In genomic region chr7:43810195-43810941, GRCh38 we compare ENCODE assay signal across 1 cellular context.
A peak's percentile ranks its signal among the peaks of the same experiment; 100 is the strongest.
TF ChIP-seq lines count a peak whose summit lies in the region.
"Not testable (repeated sequence)": the region's sequence is repeated elsewhere in the genome, so short reads cannot be mapped to it uniquely, and the experiment has no call there.

No MANE protein-coding gene starts in this region.

TF ChIP-seq in K562, 482 proteins besides CTCF, POLR2A, EP300 and RAD21 (continued from another document):
- TF ChIP-seq MNT (conservative IDR thresholded peaks at IDR 0.05) (peak in 1 of 2 experiments; percentile 49; a peak in 2 of 4 replicates), JUND (IDR thresholded peaks at IDR 0.05; ENCODE audit: borderline replicate concordance, low read depth, low read length) (0 out of 2 replicates have a peak, but pooled peaks have one; percentile 1), CTCFL (IDR thresholded peaks at IDR 0.05; ENCODE audit: borderline replicate concordance, insufficient read depth, low read depth, low read length, poor library complexity, severe bottlenecking) (peak; percentile 39)
- TF ChIP-seq JUND (tag; IDR thresholded peaks at IDR 0.05; ENCODE audit: borderline replicate concordance, low read depth, low read length): not testable (repeated sequence)
